16 cellular contexts compared by ENCODE assay signal in genomic region chr2:23419171-23420090, GRCh38. TPM values are rescaled to one million over a fixed set of nuclear protein-coding genes. Genes with fewer than 3 reads are reported as not detected.
DNase-seq lines count a peak whose midpoint lies in the region; ATAC-seq and TF ChIP-seq lines count a peak whose summit lies in the region.
"Had no signal": no experiment of that assay in that cellular context is flagged by ENCODE, and none has a peak within 500 bp of the region (broad histone marks: within the 10 kb centered on the region; RNA-seq: fewer than 3 reads in every experiment).

No MANE protein-coding gene starts in this region.

- no peak for TF ChIP-seq CTCF in fibroblast of villous mesenchyme (IDR thresholded peaks at IDR 0.05; ENCODE audit: insufficient read depth, low read depth, low read length)

- H2BK12ac ChIP-seq in trophoblast cell (ENCODE audit: low read length), result peak overlapping the region; percentile 51

- H4K8ac ChIP-seq in trophoblast cell (ENCODE audit: low read depth, low read length), result no peak overlapping the region

- H2BK120ac ChIP-seq in trophoblast cell (ENCODE audit: insufficient read depth, low read length, poor library complexity), result peak overlapping the region; percentile 16

- H3K9ac ChIP-seq in trophoblast cell (ENCODE audit: low read length), result no peak overlapping the region

- H3K79me2 ChIP-seq in trophoblast cell (ENCODE audit: control insufficient read depth, insufficient read depth, low read length, poor library complexity), result peaks cover 1% of the 10 kb centered on the region

- no peak overlapping the region for H3K4me2 ChIP-seq in trophoblast cell (ENCODE audit: low read length)
- H3K4me2 ChIP-seq: A549 had no signal

- no peak overlapping the region for H4K12ac ChIP-seq in trophoblast cell (ENCODE audit: low read depth, low read length)

- H3K4me3 ChIP-seq in fibroblast of villous mesenchyme (ENCODE audit: low read depth, low read length) (no peak overlapping the region), trophoblast cell (ENCODE audit: low read depth, low read length) (no peak overlapping the region), aorta (ENCODE audit: low read length in 2 of 2) (no peak overlapping the region)
- H3K4me3 ChIP-seq: A549 had no signal

- H3K27me3 ChIP-seq in trophoblast cell (ENCODE audit: insufficient read depth, low read length), result no peaks in the 10 kb centered on the region
- no peaks in the 10 kb centered on the region for H3K27me3 ChIP-seq in aorta (ENCODE audit: control insufficient read depth in 1 of 2, insufficient read depth in 2 of 2, low read length in 1 of 2)

- peak overlapping the region; percentile 9 for H2AK5ac ChIP-seq in trophoblast cell (ENCODE audit: low read length)

- peak overlapping the region; percentile 31 for H4K91ac ChIP-seq in trophoblast cell (ENCODE audit: low read depth, low read length)

- no peak overlapping the region for H2AFZ ChIP-seq in trophoblast cell (ENCODE audit: insufficient read depth, low read length, poor library complexity)

- H3K23ac ChIP-seq in trophoblast cell (ENCODE audit: low read length), result no peak overlapping the region

- H3K36me3 ChIP-seq in trophoblast cell (ENCODE audit: control insufficient read depth in 1 of 2, insufficient read depth in 2 of 2, low read length in 2 of 2) (peaks cover 0 to 2% of the 10 kb centered on the region in 2 experiments), aorta (ENCODE audit: control insufficient read depth in 1 of 2, insufficient read depth in 2 of 2, low read length in 1 of 2) (no peaks in the 10 kb centered on the region)

- intact Hi-C loops in cardiac septum (cut with DNase I), result no loop called here
- intact Hi-C loops in Right ventricle myocardium inferior (cut with DNase I), result no loop called here
- intact Hi-C loops in aorta (cut with DNase I), result no loop called here

- H3K9me3 ChIP-seq in trophoblast cell (ENCODE audit: insufficient read depth, low read depth, low read length) (peaks cover 4% of the 10 kb centered on the region), aorta (ENCODE audit: control insufficient read depth, low read length) (no peaks in the 10 kb centered on the region)
- H3K9me3 ChIP-seq: A549 had no signal

- H2BK5ac ChIP-seq in trophoblast cell (ENCODE audit: low read depth, low read length, poor library complexity), result peak overlapping the region; percentile 24

- peak overlapping the region; percentile 12 for H3K18ac ChIP-seq in trophoblast cell (ENCODE audit: low read length)

- DNase-seq in cardiac septum (ENCODE audit: low spot score) (peak; percentile 63), Right ventricle myocardium inferior (ENCODE audit: missing footprints) (no peak), fibroblast of villous mesenchyme (ENCODE audit: low read depth) (peak; percentile 32), trophoblast cell (no peak), aorta (no peak), nucleus accumbens (lab: John Stamatoyannopoulos, UW) (no peak), AML-193 (lab: John Stamatoyannopoulos, UW) (no peak)
- DNase-seq: activated B cell treated with CpG ODN at 0.5 μM for 24 hours; activated naive CD8-positive, alpha-beta T cell treated with anti-CD3 and anti-CD28 coated beads for 36 hours; midbrain; NCI-H1417 treated with DMSO at 0.1 percent for 48 hours; stimulated activated CD4-positive, alpha-beta T cell treated with anti-CD3 and anti-CD28 coated beads, Interleukin-4, amount 100 ng/mL, for 4 hours; T-cell had no signal

- H3K14ac ChIP-seq in trophoblast cell (ENCODE audit: low read length), result peak overlapping the region; percentile 6

- WGBS in trophoblast cell (ENCODE audit: extremely low coverage, insufficient coverage, insufficient read length), result no CpG with 5 or more reads among the region's 25 CpGs
- WGBS in aorta, 2 donors, result 93% methylated on average over 25 of the region's 25 CpGs

- peaks cover 19% of the 10 kb centered on the region for H3K79me1 ChIP-seq in trophoblast cell (ENCODE audit: low read length)

- H3K4ac ChIP-seq in trophoblast cell (ENCODE audit: low read depth, low read length), result no peak overlapping the region

- H3K27ac ChIP-seq in trophoblast cell (ENCODE audit: low read depth, low read length) (peak overlapping the region; percentile 8), aorta (ENCODE audit: low read depth in 1 of 2, low read length in 2 of 2) (no peak overlapping the region)

- H3K4me1 ChIP-seq in trophoblast cell (ENCODE audit: control insufficient read depth in 1 of 2, insufficient read depth in 2 of 2, low read length in 2 of 2), result peaks cover 34 to 45% of the 10 kb centered on the region in 2 experiments
- H3K4me1 ChIP-seq in aorta (ENCODE audit: control insufficient read depth in 1 of 2, insufficient read depth in 2 of 2, low read length in 2 of 2), result no peaks in the 10 kb centered on the region

- ATAC-seq in Right ventricle myocardium inferior (no peak), aorta (ENCODE audit: low FRiP score) (peak; percentile 3), HG03095 (IDR thresholded peaks at IDR 0.05; ENCODE audit: unreplicated experiment) (no peak)
- ATAC-seq: stimulated activated memory B cell treated with anti-CD40 and anti-IgM and Interleukin-4, amounts not matched to agents 10 μg/mL and 1 μg/mL and 100 μg/mL, for 72 hours; T-cell had no signal

RNA-seq across cellular contexts. Expression of gene KLHL29, which starts 34.5 kb away (rescaled TPM):
- total RNA-seq in cardiac septum (1.6 TPM), Right ventricle myocardium inferior (0.54 TPM), fibroblast of villous mesenchyme (10.6 and 14.7 TPM in 2 replicates), aorta (10 to 100 TPM; 11.4 to 13.4 TPM)
- 6.9 and 7.0 TPM in 2 replicates for polyA plus RNA-seq in trophoblast cell (2013)
- polyA plus RNA-seq in aorta, result 1 to 10 TPM in 1 of 2 donors, under 1 TPM in 1; 0.75 to 4.9 TPM

Comparison
In these comparisons a context has a peak if more than half of its experiments do, and no peak if none do; other contexts are left out.
1. DNase-seq: peak in cardiac septum (single experiment) and fibroblast of villous mesenchyme (single experiment); none in Right ventricle myocardium inferior (single experiment), trophoblast cell (0 of 2), aorta (0 of 2), nucleus accumbens (0 of 56) and AML-193 (0 of 2).